ENCODE assay signal across 16 cellular contexts in genomic region chr13:46166947-46167610, GRCh38. TPM values are rescaled to one million over a fixed set of nuclear protein-coding genes. Genes with fewer than 3 reads are reported as not detected.
DNase-seq lines count a peak whose midpoint lies in the region; ATAC-seq and TF ChIP-seq lines count a peak whose summit lies in the region.
"Had no signal": no experiment of that assay in that cellular context is flagged by ENCODE, and none has a peak within 500 bp of the region (broad histone marks: within the 10 kb centered on the region; RNA-seq: fewer than 3 reads in every experiment).

No MANE protein-coding gene starts in this region.

- H3K4me1 ChIP-seq in OCI-LY7 (ENCODE audit: insufficient read depth, low read length, poor library complexity, severe bottlenecking), result peaks cover 77% of the 10 kb centered on the region
- H3K4me1 ChIP-seq in thymus (ENCODE audit: control insufficient read depth, insufficient read depth, low read length), result peaks cover 51% of the 10 kb centered on the region
- H3K4me1 ChIP-seq: right atrium auricular region had no signal

- H3K4me2 ChIP-seq in OCI-LY7 (ENCODE audit: low read length), result peak overlapping the region; percentile 89

- H3K79me2 ChIP-seq in OCI-LY7 (ENCODE audit: insufficient read depth, low read depth, low read length), result peaks cover 91% of the 10 kb centered on the region

- H3K4me3 ChIP-seq in OCI-LY7 (ENCODE audit: low read depth, low read length, poor library complexity, severe bottlenecking) (peak overlapping the region; percentile 38), thymus (ENCODE audit: low read length) (no peak overlapping the region)
- H3K4me3 ChIP-seq: right atrium auricular region had no signal

- peak overlapping the region; percentile 93 for H3K27ac Mint-ChIP-seq in activated naive CD4-positive, alpha-beta T cell treated with anti-CD3 and anti-CD28 coated beads, Interleukin-2, amount 50 U/mL, for 24 hours
- peak overlapping the region; percentile 86 for H3K27ac Mint-ChIP-seq in dendritic cell treated with granulocyte-macrophage colony-stimulating factor and Interleukin-4, amounts not matched to agents 40 ng/mL and 50 ng/mL, for 4 days
- H3K27ac Mint-ChIP-seq: brain had no signal

- peaks cover 14% of the 10 kb centered on the region for H3K36me3 Mint-ChIP-seq in activated naive CD4-positive, alpha-beta T cell treated with anti-CD3 and anti-CD28 coated beads, Interleukin-2, amount 50 U/mL, for 24 hours
- H3K36me3 Mint-ChIP-seq in dendritic cell treated with granulocyte-macrophage colony-stimulating factor and Interleukin-4, amounts not matched to agents 40 ng/mL and 50 ng/mL, for 4 days (ENCODE audit: low read depth), result peaks cover 67% of the 10 kb centered on the region
- H3K36me3 Mint-ChIP-seq: brain had no signal

- POLR2A ChIA-PET in OCI-LY7 (lab: Charles Lee), result interaction anchor here (0.6 to 4.5 kb wide), 6 partner anchors 9 to 229 kb away, joined by 3 to 30 read pairs (median 4); no protein-coding TSS in a partner anchor

- BruUV-seq in OCI-LY7 (replicated peaks; lab: Mats Ljungman, UMichigan), result no TSS peak

- H3K27me3 ChIP-seq in thymus (ENCODE audit: control insufficient read depth, insufficient read depth), result no peaks in the 10 kb centered on the region
- H3K27me3 ChIP-seq: right atrium auricular region had no signal

- peak overlapping the region; percentile 81 for H3K4me3 Mint-ChIP-seq in activated naive CD4-positive, alpha-beta T cell treated with anti-CD3 and anti-CD28 coated beads, Interleukin-2, amount 50 U/mL, for 24 hours
- no peak overlapping the region for H3K4me3 Mint-ChIP-seq in dendritic cell treated with granulocyte-macrophage colony-stimulating factor and Interleukin-4, amounts not matched to agents 40 ng/mL and 50 ng/mL, for 4 days
- H3K4me3 Mint-ChIP-seq: brain had no signal

- intact Hi-C loops in OCI-LY7 (cut with micrococcal nuclease; ENCODE audit: unreplicated experiment), result loop anchor here (2.0 kb wide), 1 partner anchor 14 kb away; no protein-coding TSS in a partner anchor
- intact Hi-C loops in dendritic cell treated with granulocyte-macrophage colony-stimulating factor and Interleukin-4, amounts not matched to agents 40 ng/mL and 50 ng/mL, for 4 days (cut with micrococcal nuclease), result no loop called here

- H3K36me3 ChIP-seq in OCI-LY7 (ENCODE audit: insufficient read depth, low read length), result peaks cover 83% of the 10 kb centered on the region
- H3K36me3 ChIP-seq in thymus (ENCODE audit: control insufficient read depth, insufficient read depth), result peaks cover 11% of the 10 kb centered on the region
- H3K36me3 ChIP-seq: right atrium auricular region had no signal

- H3K27ac ChIP-seq in OCI-LY7 (ENCODE audit: low read depth, low read length, poor library complexity, severe bottlenecking) (peak overlapping the region; percentile 56), thymus (ENCODE audit: low read depth) (peak overlapping the region; percentile 20)
- H3K27ac ChIP-seq: right atrium auricular region had no signal

- CTCF ChIA-PET in OCI-LY7 (lab: Charles Lee; ENCODE audit: unreplicated experiment), result interaction anchor here (1.2 kb wide), 1 partner anchor 12 kb away, joined by 3 read pairs; no protein-coding TSS in a partner anchor

- no peaks in the 10 kb centered on the region for H3K9me2 ChIP-seq in OCI-LY7 (ENCODE audit: insufficient read depth, low read length)

- peaks cover 84% of the 10 kb centered on the region for H3K4me1 Mint-ChIP-seq in activated naive CD4-positive, alpha-beta T cell treated with anti-CD3 and anti-CD28 coated beads, Interleukin-2, amount 50 U/mL, for 24 hours
- H3K4me1 Mint-ChIP-seq in dendritic cell treated with granulocyte-macrophage colony-stimulating factor and Interleukin-4, amounts not matched to agents 40 ng/mL and 50 ng/mL, for 4 days (ENCODE audit: low read depth), result peaks cover 81% of the 10 kb centered on the region

- H4K20me1 ChIP-seq in OCI-LY7 (ENCODE audit: insufficient read depth, low read length), result peaks cover 70% of the 10 kb centered on the region

- DNase-seq in activated naive CD4-positive, alpha-beta T cell treated with Interleukin-2 at 50 U/mL for 16 hours, result no peak
- no peak for DNase-seq in OCI-LY7 (ENCODE audit: low spot score)
- no peak for DNase-seq in NK-92 treated with Interleukin-12 subunit alpha and Interleukin-12 subunit beta, amount 100 ng/mL, for 24 hours (lab: John Stamatoyannopoulos, UW)
- no peak for DNase-seq in NCI-H2171 (lab: John Stamatoyannopoulos, UW)
- DNase-seq: glutamatergic neuron; kidney glomerular epithelial cell; NCI-H1417 treated with DMSO at 0.1 percent for 48 hours; NCI-H524 treated with DMSO at 0.1 percent for 48 hours; stimulated activated CD4-positive, alpha-beta T cell treated with anti-CD3 and anti-CD28 coated beads, Interleukin-4, amount 100 ng/mL, for 24 hours; stimulated activated naive CD4-positive, alpha-beta T cell treated with Interleukin-2 at 50 U/mL for 16 hours had no signal

- no peak for ATAC-seq in GM18861 (IDR thresholded peaks at IDR 0.05; ENCODE audit: unreplicated experiment)

- no peaks in the 10 kb centered on the region for H3K9me3 Mint-ChIP-seq in activated naive CD4-positive, alpha-beta T cell treated with anti-CD3 and anti-CD28 coated beads, Interleukin-2, amount 50 U/mL, for 24 hours
- H3K9me3 Mint-ChIP-seq in dendritic cell treated with granulocyte-macrophage colony-stimulating factor and Interleukin-4, amounts not matched to agents 40 ng/mL and 50 ng/mL, for 4 days, result no peaks in the 10 kb centered on the region

- WGBS in thymus, result 81% methylated on average over 3 of the region's 3 CpGs

- H3K9me3 ChIP-seq in OCI-LY7 (ENCODE audit: low read length) (peaks cover 13% of the 10 kb centered on the region; the same call in 1 of the 2 replicates), thymus (ENCODE audit: control insufficient read depth) (no peaks in the 10 kb centered on the region)
- H3K9me3 ChIP-seq: right atrium auricular region had no signal

- no peaks in the 10 kb centered on the region for H3K27me3 Mint-ChIP-seq in activated naive CD4-positive, alpha-beta T cell treated with anti-CD3 and anti-CD28 coated beads, Interleukin-2, amount 50 U/mL, for 24 hours
- H3K27me3 Mint-ChIP-seq in dendritic cell treated with granulocyte-macrophage colony-stimulating factor and Interleukin-4, amounts not matched to agents 40 ng/mL and 50 ng/mL, for 4 days, result no peaks in the 10 kb centered on the region

- no peak overlapping the region for H2AFZ ChIP-seq in OCI-LY7 (ENCODE audit: low read length)

- no peak for TF ChIP-seq CTCF in OCI-LY7 (conservative IDR thresholded peaks at IDR 0.05; ENCODE audit: low read length)

RNA-seq across cellular contexts. Expression of gene LCP1, which starts 14.9 kb away (rescaled TPM):
- total RNA-seq in OCI-LY7 (2014; rRNA removed; shearing (Covaris generic)), result 292 and 319 TPM in 2 replicates
- total RNA-seq in OCI-LY7 (2022), result 546 and 565 TPM in 2 replicates
- 181 TPM for polyA plus RNA-seq in thymus

RNA-seq across cellular contexts. Expression of gene LRRC63, which starts 44.6 kb away (rescaled TPM):
- not detected in 2 replicates for total RNA-seq in OCI-LY7 (2014; rRNA removed; shearing (Covaris generic))
- not detected in 2 replicates for total RNA-seq in OCI-LY7 (2022)
- 0.46 TPM for polyA plus RNA-seq in thymus
- total RNA-seq: right atrium auricular region had no signal
